In genomic region chr10:7444576-7445226, GRCh38 we compare ENCODE assay signal across 10 cellular contexts. TPM values are rescaled to one million over a fixed set of nuclear protein-coding genes. Genes with fewer than 3 reads are reported as not detected.
A peak's percentile ranks its signal among the peaks of the same experiment; 100 is the strongest.
DNase-seq lines count a peak whose midpoint lies in the region; ATAC-seq lines count a peak whose summit lies in the region.
"Had no signal": no experiment of that assay in that cellular context is flagged by ENCODE, and none has a peak within 500 bp of the region (broad histone marks: within the 10 kb centered on the region; RNA-seq: fewer than 3 reads in every experiment).

No MANE protein-coding gene starts in this region.

- H3K27me3 Mint-ChIP-seq in T-helper 17 cell: peaks cover 16% of the 10 kb centered on the region

- no peak for DNase-seq in Right ventricle myocardium superior
- DNase-seq in cardiac septum (ENCODE audit: low spot score): no peak
- DNase-seq in T-helper 17 cell: no peak
- DNase-seq in left kidney (ENCODE audit: low read depth, low spot score): peak; percentile 43
- DNase-seq in NCI-H2107 treated with DMSO at 0.1 percent for 48 hours (lab: John Stamatoyannopoulos, UW; ENCODE audit: unreplicated experiment): no peak
- no peak for DNase-seq in GM19240 (ENCODE audit: insufficient read length, low spot score)
- no peak for DNase-seq in activated T-cell treated with anti-CD3 and anti-CD28 coated beads for 4 hours
- DNase-seq: OCI-M1; stimulated activated CD8-positive, alpha-beta memory T cell treated with anti-CD3 and anti-CD28 coated beads, Interleukin-4, amount 100 ng/mL, for 48 hours had no signal

- H3K4me3 Mint-ChIP-seq in T-helper 17 cell: peak overlapping the region; percentile 13

- H3K9me3 ChIP-seq in T-helper 17 cell (ENCODE audit: control insufficient read depth, low read length, poor library complexity, severe bottlenecking): no peaks in the 10 kb centered on the region

- intact Hi-C loops in Right ventricle myocardium superior (cut with DNase I) (no loop called here), cardiac septum (cut with DNase I) (no loop called here)

- no peak overlapping the region for H3K27ac Mint-ChIP-seq in T-helper 17 cell

- H3K36me3 Mint-ChIP-seq in T-helper 17 cell (ENCODE audit: low read depth): no peaks in the 10 kb centered on the region

- H3K4me1 Mint-ChIP-seq in T-helper 17 cell: peaks cover 6% of the 10 kb centered on the region

- peak; percentile 25 for ATAC-seq in Right ventricle myocardium superior (ENCODE audit: poor library complexity)
- no peak for ATAC-seq in T-helper 17 cell
- no peak for ATAC-seq in HG02870 (IDR thresholded peaks at IDR 0.05; ENCODE audit: unreplicated experiment)

RNA-seq across cellular contexts. Expression of gene SFMBT2, which starts 33.9 kb away (rescaled TPM):
- total RNA-seq in Right ventricle myocardium superior: 9.4 TPM
- total RNA-seq in cardiac septum: 14.2 TPM
- total RNA-seq in T-helper 17 cell: 10 to 100 TPM; 18.2 to 19.4 TPM
